Comparison of ENCODE assay signal across 8 cellular contexts in the genomic region with DNA sequence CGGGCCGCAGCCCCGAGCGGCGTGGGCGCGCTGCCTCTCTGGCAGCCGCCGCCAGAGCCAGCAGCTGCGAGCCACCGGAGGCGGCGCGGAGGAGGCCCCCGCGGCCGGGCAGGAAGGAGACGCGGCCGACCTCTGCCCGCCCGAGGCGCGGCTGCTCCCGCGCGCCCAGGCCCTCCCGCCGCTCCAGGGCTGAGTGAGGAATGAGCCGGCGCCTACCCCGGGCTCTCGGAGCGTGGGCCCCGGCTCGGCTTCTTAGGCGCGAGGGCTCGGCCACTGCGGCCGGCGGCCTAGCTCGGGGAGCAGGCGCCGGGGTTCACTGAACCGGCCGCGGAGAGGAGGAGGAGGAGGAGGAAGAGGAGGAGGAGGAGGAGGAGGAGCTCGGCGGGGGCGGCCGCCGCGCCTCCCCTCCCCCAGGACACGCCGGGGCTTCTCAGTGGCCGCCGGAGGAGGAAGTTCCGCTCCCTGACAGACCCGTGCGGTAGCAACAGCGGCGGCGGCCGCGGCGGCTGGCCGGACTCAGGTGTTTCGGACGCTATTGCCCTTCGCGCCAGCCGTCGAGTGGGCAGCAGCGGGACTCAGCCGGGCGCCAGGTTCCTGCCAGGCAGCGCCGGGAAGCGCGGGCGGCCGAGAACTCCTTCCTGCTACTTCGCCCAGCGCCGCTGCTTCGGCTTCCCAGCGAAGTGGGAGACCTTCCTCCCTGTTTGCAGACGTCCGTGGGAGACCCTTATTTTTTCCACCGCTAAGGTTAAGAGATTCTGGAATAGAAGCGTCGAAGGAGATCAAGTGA. TPM values are rescaled to one million over a fixed set of nuclear protein-coding genes. Genes with fewer than 3 reads are reported as not detected.
DNase-seq lines count a peak whose midpoint lies in the region; ATAC-seq and TF ChIP-seq lines count a peak whose summit lies in the region.

TSS of gene MAN1A2 (plus strand) at position 468 of the 787 bp plus-strand sequence. CDS start 735 bp downstream, outside the sequence.

- peak within 1 kb of the TSS; percentile 98 for H3K4me2 ChIP-seq in neural cell (ENCODE audit: low read length)

- TF ChIP-seq CTCF in RWPE2 (IDR thresholded peaks at IDR 0.05; ENCODE audit: poor library complexity, severe bottlenecking) (no peak), neural cell (IDR thresholded peaks at IDR 0.05; ENCODE audit: poor library complexity, severe bottlenecking) (no peak)

- DNase-seq in DMS114 treated with DMSO at 0.1 percent for 48 hours (lab: John Stamatoyannopoulos, UW; ENCODE audit: unreplicated experiment) (peak; percentile 65), RWPE2 (ENCODE audit: low spot score) (peak; percentile 84), activated gamma-delta T cell (lab: John Stamatoyannopoulos, UW) (peak; percentile 59), fibroblast of the conjunctiva (ENCODE audit: low read depth) (peak; percentile 66)

- no peak for TF ChIP-seq EP300 in neural cell (conservative IDR thresholded peaks at IDR 0.05; ENCODE audit: poor library complexity, severe bottlenecking)

- peaks cover 5% of the 10 kb centered on the region for H3F3A ChIP-seq in neural cell (ENCODE audit: insufficient read depth, low read length, poor library complexity, severe bottlenecking)

- peaks cover 47% of the 10 kb centered on the region for H3K79me2 ChIP-seq in neural cell (replicated peaks; ENCODE audit: insufficient read depth, low read length)

- H3K9me2 ChIP-seq in neural cell (ENCODE audit: insufficient read depth, low read length), result no peaks in the 10 kb centered on the region

- H3K4me3 ChIP-seq in HUES48 (ENCODE audit: low read depth, low read length) (peak within 1 kb of the TSS; percentile 85), RWPE2 (ENCODE audit: severe bottlenecking) (peak within 1 kb of the TSS; percentile 92), neural cell (ENCODE audit: low read length) (peak within 1 kb of the TSS; percentile 79), stomach smooth muscle (ENCODE audit: low read length in 2 of 2) (peak within 1 kb of the TSS; percentile 82 to 95)

- H3K9me3 ChIP-seq in HUES48 (ENCODE audit: control insufficient read depth, insufficient read depth, low read length) (no peaks in the 10 kb centered on the region), RWPE2 (ENCODE audit: severe bottlenecking) (no peaks in the 10 kb centered on the region), neural cell (ENCODE audit: low read length) (no peaks in the 10 kb centered on the region), stomach smooth muscle (ENCODE audit: control insufficient read depth in 2 of 2, low read length in 2 of 2) (no peaks in the 10 kb centered on the region)

- peaks cover 48% of the 10 kb centered on the region for H3K4me1 ChIP-seq in HUES48 (ENCODE audit: control insufficient read depth, insufficient read depth, low read length)
- peaks cover 29% of the 10 kb centered on the region for H3K4me1 ChIP-seq in RWPE2 (ENCODE audit: insufficient read depth, poor library complexity, severe bottlenecking)
- peaks cover 17% of the 10 kb centered on the region for H3K4me1 ChIP-seq in stomach smooth muscle (ENCODE audit: control insufficient read depth, insufficient read depth, low read length)

- H3K27ac ChIP-seq in HUES48 (ENCODE audit: low read depth, low read length) (peak within 1 kb of the TSS; percentile 87), RWPE2 (ENCODE audit: poor library complexity, severe bottlenecking) (peak within 1 kb of the TSS; percentile 78), neural cell (ENCODE audit: low read length) (peak within 1 kb of the TSS; percentile 86), stomach smooth muscle (ENCODE audit: low read length) (peak within 1 kb of the TSS; percentile 92)

- H3K36me3 ChIP-seq in HUES48 (ENCODE audit: control insufficient read depth, insufficient read depth, low read length) (no peaks in the 10 kb centered on the region), RWPE2 (ENCODE audit: low read depth) (no peaks in the 10 kb centered on the region), neural cell (ENCODE audit: insufficient read depth, low read length) (no peaks in the 10 kb centered on the region), stomach smooth muscle (ENCODE audit: control insufficient read depth in 2 of 2, insufficient read depth in 2 of 2, low read length in 2 of 2) (no peaks in the 10 kb centered on the region)

- H4K20me1 ChIP-seq in neural cell (ENCODE audit: insufficient read depth), result no peaks in the 10 kb centered on the region

- no peak for TF ChIP-seq RAD21 in neural cell (conservative IDR thresholded peaks at IDR 0.05)

- H3K27me3 ChIP-seq in HUES48 (ENCODE audit: control insufficient read depth, insufficient read depth, low read length) (peaks cover 13% of the 10 kb centered on the region), RWPE2 (ENCODE audit: insufficient read depth, poor library complexity, severe bottlenecking) (no peaks in the 10 kb centered on the region), neural cell (ENCODE audit: insufficient read depth, low read depth, low read length) (no peaks in the 10 kb centered on the region), stomach smooth muscle (ENCODE audit: control insufficient read depth in 1 of 2, insufficient read depth in 2 of 2, low read length in 2 of 2) (no peaks in the 10 kb centered on the region)

- H3K9ac ChIP-seq in HUES48 (ENCODE audit: low read depth, low read length) (peak within 1 kb of the TSS; percentile 76), neural cell (ENCODE audit: low read length) (peak within 1 kb of the TSS; percentile 83), stomach smooth muscle (ENCODE audit: low read length in 2 of 2) (peak within 1 kb of the TSS; percentile 76 to 98)

- peak; percentile 65 for ATAC-seq in GM21381 (IDR thresholded peaks at IDR 0.05; ENCODE audit: unreplicated experiment)
- ATAC-seq in RWPE2 (ENCODE audit: low read depth), result peak; percentile 75

- H2AFZ ChIP-seq in neural cell (ENCODE audit: low read depth, low read length), result peak within 1 kb of the TSS; percentile 96

TF ChIP-seq in neural cell, 6 proteins besides CTCF, POLR2A, EP300 and RAD21:
- TF ChIP-seq SMC3 (conservative IDR thresholded peaks at IDR 0.05; ENCODE audit: poor library complexity), result no peak
- TF ChIP-seq EZH2 (IDR thresholded peaks at IDR 0.05; ENCODE audit: borderline replicate concordance, insufficient read depth, low read length, poor library complexity, severe bottlenecking), result no peak
- TF ChIP-seq MXI1 (conservative IDR thresholded peaks at IDR 0.05; ENCODE audit: poor library complexity, severe bottlenecking), result peak; percentile 30
- TF ChIP-seq TAF1 (IDR thresholded peaks at IDR 0.05; ENCODE audit: low read depth), result peak; percentile 2
- TF ChIP-seq REST (IDR thresholded peaks at IDR 0.05; ENCODE audit: borderline replicate concordance), result no peak

RNA-seq across cellular contexts. Expression of gene MAN1A2, which starts in this region (rescaled TPM):
- 25.0 and 27.0 TPM in 2 replicates for polyA plus RNA-seq in neural cell
- polyA minus RNA-seq in neural cell, result 95.9 and 98.2 TPM in 2 replicates

Comparison
In these comparisons a context has a peak if more than half of its experiments do, and no peak if none do; other contexts are left out.
1. Peak in every context shown above with its lines: DNase-seq, ATAC-seq, H3K4me3 ChIP-seq and H3K27ac ChIP-seq.